In genomic region chr7:30652132-30652531, GRCh38 we compare ENCODE assay signal across 21 cellular contexts. TPM values are rescaled to one million over a fixed set of nuclear protein-coding genes. Genes with fewer than 3 reads are reported as not detected.
"Had no signal": no experiment of that assay in that cellular context is flagged by ENCODE, and none has a peak within 500 bp of the region (broad histone marks: within the 10 kb centered on the region; RNA-seq: fewer than 3 reads in every experiment).

No MANE protein-coding gene starts in this region.

- H3K9ac ChIP-seq: neural progenitor cell had no signal

- H3K4me3 ChIP-seq: colonic mucosa, dorsolateral prefrontal cortex, heart left ventricle, neural progenitor cell, ovary, right atrium auricular region had no signal

- H3K27ac ChIP-seq: colonic mucosa, dorsolateral prefrontal cortex, heart left ventricle, neural progenitor cell, ovary, right atrium auricular region had no signal

- FAIRE-seq: endometrium, frontal cortex, small intestine had no signal

- DNase-seq: colonic mucosa; effector memory CD4-positive, alpha-beta T cell; hippocampal formation; kidney glomerular epithelial cell; midbrain; nucleus accumbens; small intestine; stimulated activated CD4-positive, alpha-beta T cell treated with anti-CD3 and anti-CD28 coated beads, Interleukin-2, amount 100 ng/mL, for 48 hours; stimulated activated naive CD4-positive, alpha-beta T cell treated with Interleukin-2 at 50 U/mL for 16 hours; trophoblast cell had no signal

- H3K9me3 ChIP-seq: colonic mucosa, heart left ventricle, ovary, right atrium auricular region had no signal

- H3K36me3 ChIP-seq: colonic mucosa, heart left ventricle, neural progenitor cell, ovary, right atrium auricular region had no signal

- H3K4me2 ChIP-seq: neural progenitor cell had no signal

- ATAC-seq: esophagus mucosa; natural killer cell treated with Interleukin-12 subunit alpha and Interleukin-12 subunit beta and Interleukin-15 and Interleukin-18, amount 100 ng/mL, for 72 hours had no signal

- H3K27me3 ChIP-seq: colonic mucosa, dorsolateral prefrontal cortex, heart left ventricle, neural progenitor cell, ovary, right atrium auricular region had no signal

- H3K4me1 ChIP-seq: colonic mucosa, heart left ventricle, right atrium auricular region had no signal

RNA-seq across cellular contexts. Expression of gene CRHR2, which starts 30.1 kb away (rescaled TPM):
- total RNA-seq: esophagus mucosa; fibroblast of lung; glomerular endothelial cell; natural killer cell treated with Interleukin-12 subunit alpha and Interleukin-12 subunit beta and Interleukin-15 and Interleukin-18, amount 100 ng/mL, for 72 hours had no signal
- polyA plus RNA-seq: fibroblast of lung had no signal
